20 cellular contexts compared by ENCODE assay signal in the genomic region with DNA sequence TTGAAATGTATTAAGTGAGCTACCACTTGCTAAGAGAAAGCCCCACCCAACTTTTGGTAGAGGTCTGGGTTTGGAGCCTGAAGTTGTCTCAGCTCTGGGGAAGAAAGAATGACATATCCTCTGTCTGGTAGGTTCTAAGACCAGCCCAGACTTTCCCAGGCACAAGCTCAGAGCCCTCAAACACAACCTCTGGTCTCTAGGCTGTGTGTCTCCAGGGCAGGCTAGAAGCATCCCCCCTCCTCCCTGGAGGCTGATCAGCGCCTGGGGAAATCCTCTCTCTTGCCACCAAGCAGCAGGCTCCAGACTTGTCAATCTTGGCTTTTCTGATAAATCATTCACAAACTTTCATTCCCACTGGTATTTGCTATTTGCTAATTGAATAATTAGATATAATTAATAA.
DNase-seq lines count a peak whose midpoint lies in the region; ATAC-seq and TF ChIP-seq lines count a peak whose summit lies in the region.
"Had no signal": no experiment of that assay in that cellular context is flagged by ENCODE, and none has a peak within 500 bp of the region (broad histone marks: within the 10 kb centered on the region; RNA-seq: fewer than 3 reads in every experiment).

No MANE protein-coding gene starts in this region.

- H3K4me3 Mint-ChIP-seq in osteocyte (ENCODE audit: unreplicated experiment) = no peak overlapping the region
- H3K4me3 Mint-ChIP-seq: CD14-positive monocyte; CD8-positive, alpha-beta memory T cell had no signal

- H3K27me3 ChIP-seq in WERI-Rb-1 (ENCODE audit: insufficient read depth, low read depth, severe bottlenecking) = no peaks in the 10 kb centered on the region

- no peak overlapping the region for H3K27ac Mint-ChIP-seq in osteocyte (ENCODE audit: unreplicated experiment)
- H3K27ac Mint-ChIP-seq: CD14-positive monocyte; CD8-positive, alpha-beta memory T cell had no signal

- H3K36me3 ChIP-seq in WERI-Rb-1 = no peaks in the 10 kb centered on the region

- ATAC-seq in GM19452 (IDR thresholded peaks at IDR 0.05; ENCODE audit: unreplicated experiment) = no peak
- ATAC-seq: Panc1 had no signal

- H3K9me3 Mint-ChIP-seq in osteocyte (ENCODE audit: unreplicated experiment) = no peaks in the 10 kb centered on the region
- H3K9me3 Mint-ChIP-seq: CD8-positive, alpha-beta memory T cell had no signal

- H3K4me3 ChIP-seq in WERI-Rb-1 (ENCODE audit: low read depth, low read length) = no peak overlapping the region
- H3K4me3 ChIP-seq: GM23248 had no signal

- DNase-seq in activated CD8-positive, alpha-beta memory T cell treated with anti-CD3 and anti-CD28 coated beads for 24 hours = peak; percentile 24
- no peak for DNase-seq in activated CD8-positive, alpha-beta memory T cell treated with anti-CD3 and anti-CD28 coated beads, Interleukin-2, amount 50 U/mL, for 4 hours
- peak; percentile 70 to 75 for DNase-seq in NCI-H524 (lab: John Stamatoyannopoulos, UW)
- DNase-seq in WERI-Rb-1 = peak; percentile 58
- peak; percentile 17 for DNase-seq in osteocyte (ENCODE audit: extremely low spot score, unreplicated experiment)
- DNase-seq in NCI-H1105 (lab: John Stamatoyannopoulos, UW) = no peak
- DNase-seq: CD8-positive, alpha-beta memory T cell; GM23248; H7; Karpas-422; NCI-H1092 treated with DMSO at 0.1 percent for 48 hours; NCI-H1436 treated with DMSO at 0.1 percent for 48 hours; NCI-H2227 treated with DMSO at 0.1 percent for 48 hours; NCI-H510A treated with DMSO at 0.1 percent for 48 hours; SHP77; T-helper 1 cell had no signal

- H3K9me3 ChIP-seq in WERI-Rb-1 (ENCODE audit: severe bottlenecking) = peaks cover 2% of the 10 kb centered on the region

- H3K27ac ChIP-seq in WERI-Rb-1 = peak overlapping the region; percentile 91
- H3K27ac ChIP-seq: GM23248, RWPE1 had no signal

- H3K36me3 Mint-ChIP-seq in osteocyte (ENCODE audit: unreplicated experiment) = no peaks in the 10 kb centered on the region
- H3K36me3 Mint-ChIP-seq: CD14-positive monocyte; CD8-positive, alpha-beta memory T cell had no signal

- H3K4me1 Mint-ChIP-seq in osteocyte (ENCODE audit: unreplicated experiment) = no peaks in the 10 kb centered on the region

- TF ChIP-seq CTCF in WERI-Rb-1 (IDR thresholded peaks at IDR 0.05; ENCODE audit: low read depth, low read length) (no peak), osteocyte (IDR thresholded peaks at IDR 0.05) (no peak)

- peaks cover 36% of the 10 kb centered on the region for H3K27me3 Mint-ChIP-seq in osteocyte (ENCODE audit: unreplicated experiment)

Comparison
In these comparisons a context has a peak if more than half of its experiments do, and no peak if none do; other contexts are left out.
1. DNase-seq: peak in activated CD8-positive, alpha-beta memory T cell treated with anti-CD3 and anti-CD28 coated beads for 24 hours (single experiment), NCI-H524 (2 of 2), WERI-Rb-1 (single experiment) and osteocyte (single experiment); none in activated CD8-positive, alpha-beta memory T cell treated with anti-CD3 and anti-CD28 coated beads, Interleukin-2, amount 50 U/mL, for 4 hours (single experiment) and NCI-H1105 (single experiment).